In the genomic region with DNA sequence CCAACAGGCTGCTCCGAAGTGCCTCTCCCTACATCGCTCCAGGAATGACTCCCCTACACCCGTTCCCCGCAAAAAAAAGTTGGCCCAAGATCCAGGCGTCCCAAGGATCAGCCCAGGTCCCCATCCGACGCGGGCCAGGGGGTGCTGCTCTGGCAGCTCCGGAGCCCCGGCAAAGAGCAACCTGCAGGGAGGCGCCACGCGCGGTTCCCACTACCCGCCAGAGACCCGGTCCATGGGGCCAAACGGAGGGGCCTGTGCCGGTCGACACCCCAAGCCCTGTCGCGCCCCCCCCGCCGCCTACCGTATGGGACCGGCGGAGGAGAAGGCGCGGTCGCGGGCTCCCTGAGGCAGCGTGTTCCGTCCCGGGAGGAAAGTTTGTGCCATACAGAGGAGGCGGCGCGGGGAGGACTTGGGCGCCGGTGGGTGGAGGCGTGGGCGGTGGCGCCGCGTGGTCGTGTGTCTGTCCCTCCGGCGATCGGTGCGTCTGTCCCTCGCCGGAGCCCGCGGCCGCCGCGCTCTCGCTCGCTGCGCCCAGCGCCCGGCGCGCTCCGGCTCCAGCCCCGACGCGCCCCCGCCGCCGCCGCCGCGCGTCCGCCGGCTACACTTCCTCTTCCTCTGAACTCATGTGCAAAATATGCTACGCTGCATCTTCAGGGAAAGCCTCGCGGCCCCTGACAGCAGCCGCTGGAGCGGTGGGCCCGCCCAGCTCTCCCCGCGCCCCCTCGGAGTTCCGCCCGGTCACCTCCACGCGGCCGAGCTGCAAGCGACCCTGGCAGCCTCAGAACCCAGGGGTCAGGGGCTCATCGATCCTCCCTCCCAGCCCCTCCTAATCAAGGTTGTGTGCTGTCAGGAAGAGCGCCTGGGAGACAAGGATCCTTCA, we compare ENCODE assay signal across 1 cellular context.
TF ChIP-seq lines count a peak whose summit lies in the region.

A gene with protein sequence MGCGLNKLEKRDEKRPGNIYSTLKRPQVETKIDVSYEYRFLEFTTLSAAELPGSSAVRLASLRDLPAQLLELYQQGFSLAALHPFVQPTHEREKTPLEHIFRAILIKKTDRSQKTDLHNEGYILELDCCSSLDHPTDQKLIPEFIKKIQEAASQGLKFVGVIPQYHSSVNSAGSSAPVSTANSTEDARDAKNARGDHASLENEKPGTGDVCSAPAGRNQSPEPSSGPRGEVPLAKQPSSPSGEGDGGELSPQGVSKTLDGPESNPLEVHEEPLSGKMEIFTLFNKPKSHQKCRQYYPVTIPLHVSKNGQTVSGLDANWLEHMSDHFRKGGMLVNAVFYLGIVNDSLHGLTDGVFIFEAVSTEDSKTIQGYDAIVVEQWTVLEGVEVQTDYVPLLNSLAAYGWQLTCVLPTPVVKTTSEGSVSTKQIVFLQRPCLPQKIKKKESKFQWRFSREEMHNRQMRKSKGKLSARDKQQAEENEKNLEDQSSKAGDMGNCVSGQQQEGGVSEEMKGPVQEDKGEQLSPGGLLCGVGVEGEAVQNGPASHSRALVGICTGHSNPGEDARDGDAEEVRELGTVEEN (minus strand): TSS at position 559 of the 880 bp plus-strand sequence. CDS start 19,830 bp downstream, outside the sequence.

TF ChIP-seq in IMR-90, 13 proteins besides CTCF, POLR2A, EP300 and RAD21:
- TF ChIP-seq, protein P1, sequence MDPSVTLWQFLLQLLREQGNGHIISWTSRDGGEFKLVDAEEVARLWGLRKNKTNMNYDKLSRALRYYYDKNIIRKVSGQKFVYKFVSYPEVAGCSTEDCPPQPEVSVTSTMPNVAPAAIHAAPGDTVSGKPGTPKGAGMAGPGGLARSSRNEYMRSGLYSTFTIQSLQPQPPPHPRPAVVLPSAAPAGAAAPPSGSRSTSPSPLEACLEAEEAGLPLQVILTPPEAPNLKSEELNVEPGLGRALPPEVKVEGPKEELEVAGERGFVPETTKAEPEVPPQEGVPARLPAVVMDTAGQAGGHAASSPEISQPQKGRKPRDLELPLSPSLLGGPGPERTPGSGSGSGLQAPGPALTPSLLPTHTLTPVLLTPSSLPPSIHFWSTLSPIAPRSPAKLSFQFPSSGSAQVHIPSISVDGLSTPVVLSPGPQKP (IDR thresholded peaks at IDR 0.05; ENCODE audit: borderline replicate concordance, low read depth, low read length) = no peak
- no peak for TF ChIP-seq RFX5 (IDR thresholded peaks at IDR 0.05; ENCODE audit: low read depth, low read length)
- TF ChIP-seq MXI1 (IDR thresholded peaks at IDR 0.05; ENCODE audit: borderline replicate concordance, low read depth, low read length) = peak; percentile 29; the same call in 1 of the 2 replicates
- peak; percentile 30; the same call in 1 of the 2 replicates for TF ChIP-seq MAZ (IDR thresholded peaks at IDR 0.05; ENCODE audit: borderline replicate concordance, low read depth, low read length)
